In the genomic region with DNA sequence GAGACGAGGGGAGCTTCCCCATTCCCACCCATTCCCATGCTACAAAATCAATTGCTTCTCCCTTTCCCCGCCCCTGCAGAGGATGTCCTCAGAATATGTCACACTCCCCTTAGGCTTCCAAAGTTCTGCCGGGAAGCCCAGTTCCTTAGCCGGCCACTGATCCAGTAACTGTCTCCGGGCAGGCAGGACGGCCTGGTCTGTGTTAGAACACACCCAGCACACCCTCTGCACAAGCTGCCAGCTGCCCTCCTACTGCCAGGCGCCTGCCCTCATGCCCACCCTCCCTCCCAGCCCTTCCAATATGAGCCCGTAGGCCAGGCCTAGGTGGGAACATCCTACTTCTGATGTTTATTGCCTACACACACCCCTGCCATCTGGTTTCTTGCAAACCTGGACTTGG, we compare ENCODE assay signal across 17 cellular contexts.
"Had no signal": no experiment of that assay in that cellular context is flagged by ENCODE, and none has a peak within 500 bp of the region (broad histone marks: within the 10 kb centered on the region; RNA-seq: fewer than 3 reads in every experiment).

No MANE protein-coding gene starts in this region.

- ATAC-seq: activated naive CD4-positive, alpha-beta T cell treated with anti-CD3 and anti-CD28 coated beads, Interleukin-2, amount 50 U/mL, for 72 hours; lower lobe of right lung; stimulated activated naive CD8-positive, alpha-beta T cell treated with anti-CD3 and anti-CD28 coated beads, Interleukin-15, Interleukin-2, amounts not matched to agents 100 U/mL and 50 U/mL, for 24 hours had no signal

- H3K36me3 ChIP-seq: breast epithelium, transverse colon, uterus had no signal

- H3K27ac ChIP-seq: adrenal gland, breast epithelium, lower lobe of right lung, transverse colon, uterus had no signal

- H3K4me1 ChIP-seq: adrenal gland, uterus had no signal

- H3K4me3 ChIP-seq: adrenal gland, breast epithelium, lower lobe of right lung, transverse colon, uterus had no signal

- H3K9me3 ChIP-seq: adrenal gland, breast epithelium, lower lobe of right lung, transverse colon, uterus had no signal

- DNase-seq: activated CD4-positive, alpha-beta T cell treated with anti-CD3 and anti-CD28 coated beads, Interleukin-2, amount 50 U/mL, for 4 hours; activated gamma-delta T cell treated with Interleukin-2 at 50 U/mL for 16 hours; adrenal gland; cerebellar nuclear complex; cortex of kidney; lower lobe of right lung; nephron progenitor cell; nucleus accumbens; posterior cingulate gyrus; retina; stimulated activated CD4-positive, alpha-beta T cell treated with anti-CD3 and anti-CD28 coated beads, Interleukin-12 subunit alpha, Interleukin-12 subunit beta, amount 100 ng/mL, for 4 hours; stimulated activated CD4-positive, alpha-beta T cell treated with anti-CD3 and anti-CD28 coated beads, Interleukin-1b, Interleukin-23, amount 100 ng/mL, for 48 hours; stimulated activated naive CD8-positive, alpha-beta T cell treated with anti-CD3 and anti-CD28 coated beads, Interleukin-15, Interleukin-2, amounts not matched to agents 100 U/mL and 50 U/mL, for 24 hours; transverse colon; uterus had no signal

- H3K27me3 ChIP-seq: adrenal gland, breast epithelium, transverse colon, uterus had no signal
